8 cellular contexts compared by ENCODE assay signal in genomic region chr2:39728941-39729351, GRCh38. TPM values are rescaled to one million over a fixed set of nuclear protein-coding genes. Genes with fewer than 3 reads are reported as not detected.
A peak's percentile ranks its signal among the peaks of the same experiment; 100 is the strongest.
DNase-seq lines count a peak whose midpoint lies in the region; ATAC-seq and TF ChIP-seq lines count a peak whose summit lies in the region.

No MANE protein-coding gene starts in this region.

- ATAC-seq in GM18505 (IDR thresholded peaks at IDR 0.05; ENCODE audit: unreplicated experiment) = peak; percentile 52
- peak; percentile 43 for ATAC-seq in HG03565 (IDR thresholded peaks at IDR 0.05; ENCODE audit: unreplicated experiment)
- no peak for ATAC-seq in HG02610 (IDR thresholded peaks at IDR 0.05; ENCODE audit: unreplicated experiment)
- no peak for ATAC-seq in HG02884 (IDR thresholded peaks at IDR 0.05; ENCODE audit: unreplicated experiment)

- peak; percentile 39 to 48 for DNase-seq in AML-193 (lab: John Stamatoyannopoulos, UW)
- peak; percentile 26 for DNase-seq in SW480 (ENCODE audit: low spot score)
- DNase-seq in fibroblast of mammary gland (ENCODE audit: low read depth) = peak; percentile 38
- DNase-seq in renal cortical epithelial cell (ENCODE audit: low read depth) = peak; percentile 31

- no peak overlapping the region for H3K4me3 ChIP-seq in fibroblast of mammary gland (ENCODE audit: control insufficient read depth, low read depth, low read length)

- no peak for TF ChIP-seq POLR2A in GM18505 (IDR thresholded peaks at IDR 0.05; ENCODE audit: borderline replicate concordance, extremely low read depth, insufficient read depth, insufficient read length)

- peak; percentile 82 for TF ChIP-seq CTCF in fibroblast of mammary gland (conservative IDR thresholded peaks at IDR 0.05; ENCODE audit: control insufficient read depth, insufficient read depth, low read depth, low read length)

RNA-seq across cellular contexts. Expression of gene THUMPD2, which starts 50.1 kb away (rescaled TPM):
- 6.9 and 9.8 TPM in 2 replicates for total RNA-seq in renal cortical epithelial cell

Comparison
In these comparisons a context has a peak if more than half of its experiments do, and no peak if none do; other contexts are left out.
1. ATAC-seq: peak in GM18505 (single experiment) and HG03565 (single experiment); none in HG02610 (single experiment) and HG02884 (single experiment).
2. Peak in every context shown above with its lines, with median percentiles within 50 percentile points of each other: DNase-seq.